ENCODE assay signal across 17 cellular contexts in the genomic region with DNA sequence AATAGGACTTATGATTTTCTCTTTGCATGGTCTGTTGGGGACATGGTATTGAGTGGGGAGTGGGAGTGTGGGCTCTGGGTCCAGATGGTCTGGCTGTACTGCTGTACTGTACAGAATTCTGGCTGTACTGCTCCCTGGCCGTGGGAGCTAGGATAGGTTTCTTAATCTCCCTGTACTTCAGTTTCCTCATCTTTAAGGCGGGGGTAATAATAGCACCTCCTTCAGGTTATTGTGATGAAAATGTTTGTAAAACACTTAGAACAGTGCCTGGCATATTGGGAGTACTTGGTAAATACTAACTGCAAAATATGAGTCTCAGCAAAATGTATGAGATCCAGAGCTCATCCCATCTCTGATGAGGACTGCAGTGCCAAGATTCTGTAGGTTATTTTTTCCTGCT.
DNase-seq lines count a peak whose midpoint lies in the region; ATAC-seq and TF ChIP-seq lines count a peak whose summit lies in the region.
"Had no signal": no experiment of that assay in that cellular context is flagged by ENCODE, and none has a peak within 500 bp of the region (broad histone marks: within the 10 kb centered on the region; RNA-seq: fewer than 3 reads in every experiment).

No MANE protein-coding gene starts in this region.

- H2BK5ac ChIP-seq in IMR-90 (ENCODE audit: low read depth, low read length, poor library complexity, severe bottlenecking), result no peak overlapping the region

- H3K27ac ChIP-seq in AG04450 (ENCODE audit: low read depth, low read length), result no peak overlapping the region
- H3K27ac ChIP-seq in IMR-90 (ENCODE audit: insufficient read depth, low read length), result no peak overlapping the region

- no peaks in the 10 kb centered on the region for H4K20me1 ChIP-seq in IMR-90 (ENCODE audit: insufficient read depth, low read length)

- H3K18ac ChIP-seq in IMR-90 (ENCODE audit: low read depth, low read length), result peak overlapping the region; percentile 37; the same call in 1 of the 2 replicates

- H3K9me3 ChIP-seq in AG04450 (ENCODE audit: control insufficient read depth, insufficient read depth, low read length) (no peaks in the 10 kb centered on the region), IMR-90 (ENCODE audit: control insufficient read depth, insufficient read depth, low read length) (no peaks in the 10 kb centered on the region)

- TF ChIP-seq RAD21 in IMR-90 (IDR thresholded peaks at IDR 0.05; ENCODE audit: low read length), result no peak

- H3K27me3 ChIP-seq in AG04450 (ENCODE audit: control insufficient read depth, insufficient read depth, low read length) (no peaks in the 10 kb centered on the region), IMR-90 (ENCODE audit: control insufficient read depth, insufficient read depth, low read length) (no peaks in the 10 kb centered on the region)

- peak overlapping the region; percentile 31 for H2AK5ac ChIP-seq in IMR-90 (ENCODE audit: low read depth, low read length)

- no peak overlapping the region for H3K4me2 ChIP-seq in IMR-90 (ENCODE audit: low read depth, low read length)

- no peak overlapping the region for H3K9ac ChIP-seq in IMR-90 (ENCODE audit: low read depth, low read length)

- no peak for DNase-seq in AG04450 (ENCODE audit: low read depth, low spot score)
- no peak for DNase-seq in IMR-90
- peak; percentile 17 for DNase-seq in OCI-M1 (lab: John Stamatoyannopoulos, UW)
- no peak for DNase-seq in choroid plexus epithelial cell (ENCODE audit: low read depth)
- no peak for DNase-seq in nucleus accumbens (lab: John Stamatoyannopoulos, UW)
- DNase-seq in activated CD8-positive, alpha-beta memory T cell treated with anti-CD3 and anti-CD28 coated beads for 24 hours, result no peak
- DNase-seq: GDM1, H7, Karpas-422, NCI-H1092 treated with DMSO at 0.1 percent for 48 hours, NCI-H1436 treated with DMSO at 0.1 percent for 48 hours, NCI-H2029, NCI-H226, NCI-H510A treated with DMSO at 0.1 percent for 48 hours, NCI-H748 treated with DMSO at 0.1 percent for 48 hours had no signal

- no peaks in the 10 kb centered on the region for H3K79me1 ChIP-seq in IMR-90 (ENCODE audit: low read depth in 1 of 2, low read length in 2 of 2)

- no peak for ATAC-seq in IMR-90 (ENCODE audit: low read depth)
- no peak for ATAC-seq in GM18505 (IDR thresholded peaks at IDR 0.05; ENCODE audit: unreplicated experiment)
- ATAC-seq: Right ventricle myocardium inferior had no signal

- TF ChIP-seq CTCF in AG04450 (IDR thresholded peaks at IDR 0.05; ENCODE audit: low read depth, low read length) (0 out of 2 replicates have a peak, but pooled peaks have one; percentile 10), IMR-90 (conservative IDR thresholded peaks at IDR 0.05; ENCODE audit: low read depth, low read length) (no peak), choroid plexus epithelial cell (conservative IDR thresholded peaks at IDR 0.05; ENCODE audit: low read depth, low read length) (peak; percentile 8)

- no peak overlapping the region for H3K56ac ChIP-seq in IMR-90 (ENCODE audit: extremely low read depth, insufficient read depth, low read length)

- dilution Hi-C loops in IMR-90 (cut with HindIII; ENCODE audit: low sequenced_read_pairs, unreplicated experiment), result no loop called here

- TF ChIP-seq POLR2A in IMR-90 (IDR thresholded peaks at IDR 0.05; ENCODE audit: low read depth, low read length) (no peak), GM18505 (IDR thresholded peaks at IDR 0.05; ENCODE audit: borderline replicate concordance, extremely low read depth, insufficient read depth, insufficient read length) (no peak)

- peaks cover 14% of the 10 kb centered on the region for H3K4me1 ChIP-seq in IMR-90 (ENCODE audit: control insufficient read depth, insufficient read depth, low read length)

- WGBS in IMR-90 (ENCODE audit: extremely low coverage in 2 of 2, insufficient read length in 1 of 2), 2 experiments, result no CpG with 5 or more reads among the region's 2 CpGs

- H2BK120ac ChIP-seq in IMR-90 (ENCODE audit: low read depth, low read length), result peak overlapping the region; percentile 71

- POLR2A ChIA-PET in AG04450 (lab: Yijun Ruan, JAX), result no interaction called here
- POLR2A ChIA-PET in IMR-90 (lab: Charles Lee; ENCODE audit: unreplicated experiment), result no interaction called here

- no TSS peak for BruUV-seq in IMR-90 (replicated peaks; lab: Mats Ljungman, UMichigan)

- CTCF ChIA-PET in AG04450 (lab: Charles Lee) (no interaction called here), IMR-90 (lab: Yijun Ruan, JAX) (interaction anchor here (0.6 kb wide), 1 partner anchor 58 kb away, joined by 3 read pairs; no protein-coding TSS in a partner anchor)

- peak overlapping the region; percentile 76 for H3K14ac ChIP-seq in IMR-90 (replicated peaks; ENCODE audit: low read depth, low read length)

- no peaks in the 10 kb centered on the region for H3K36me3 ChIP-seq in IMR-90 (ENCODE audit: control insufficient read depth, insufficient read depth, low read length)

- H2BK20ac ChIP-seq in IMR-90 (ENCODE audit: low read depth, low read length), result peak overlapping the region; percentile 31

- intact Hi-C loops in IMR-90 (cut with micrococcal nuclease), result no loop called here

- peak overlapping the region in 1 of 2 experiments; percentile 39; a peak in 1 of 4 replicates for H4K8ac ChIP-seq in IMR-90 (ENCODE audit: low read depth in 2 of 2, low read length in 2 of 2)

- peaks cover 9% of the 10 kb centered on the region for H3K9me1 ChIP-seq in IMR-90 (ENCODE audit: insufficient read depth, low read length)

- no peak overlapping the region for H3K4me3 ChIP-seq in AG04450 (ENCODE audit: low read depth, low read length)
- H3K4me3 ChIP-seq in IMR-90 (ENCODE audit: insufficient read depth, low read depth, low read length), result no peak overlapping the region
- no peak overlapping the region for H3K4me3 ChIP-seq in choroid plexus epithelial cell (ENCODE audit: low read depth, low read length)

- H4K5ac ChIP-seq in IMR-90 (ENCODE audit: low read depth, low read length), result no peak overlapping the region; the same call in 1 of the 2 replicates

- peak overlapping the region; percentile 76 for H3K4ac ChIP-seq in IMR-90 (ENCODE audit: low read depth, low read length)

- H2AK9ac ChIP-seq in IMR-90 (replicated peaks; ENCODE audit: low read depth, low read length, poor library complexity), result no peak overlapping the region

- in situ Hi-C loops in IMR-90 (cut with MboI; ENCODE audit: low sequenced_read_pairs), result no loop called here

- H3K23ac ChIP-seq in IMR-90 (ENCODE audit: low read depth, low read length), result peak overlapping the region; percentile 11; the same call in 1 of the 2 replicates

- peak overlapping the region; percentile 38; the same call in 1 of the 2 replicates for H4K91ac ChIP-seq in IMR-90 (ENCODE audit: insufficient read depth, low read depth, low read length)

- peak overlapping the region; percentile 73; the same call in 2 of the 3 replicates for H2BK15ac ChIP-seq in IMR-90 (ENCODE audit: low read depth, low read length)

- no peak overlapping the region for H2AFZ ChIP-seq in IMR-90 (replicated peaks; ENCODE audit: low read length, poor library complexity)

TF ChIP-seq in IMR-90, 13 proteins besides CTCF, POLR2A, EP300 and RAD21:
- no peak for TF ChIP-seq RCOR1 (IDR thresholded peaks at IDR 0.05; ENCODE audit: insufficient replicate concordance, low read length)
- TF ChIP-seq BHLHE40 (IDR thresholded peaks at IDR 0.05; ENCODE audit: low read depth, low read length), result no peak
- TF ChIP-seq, protein P1, sequence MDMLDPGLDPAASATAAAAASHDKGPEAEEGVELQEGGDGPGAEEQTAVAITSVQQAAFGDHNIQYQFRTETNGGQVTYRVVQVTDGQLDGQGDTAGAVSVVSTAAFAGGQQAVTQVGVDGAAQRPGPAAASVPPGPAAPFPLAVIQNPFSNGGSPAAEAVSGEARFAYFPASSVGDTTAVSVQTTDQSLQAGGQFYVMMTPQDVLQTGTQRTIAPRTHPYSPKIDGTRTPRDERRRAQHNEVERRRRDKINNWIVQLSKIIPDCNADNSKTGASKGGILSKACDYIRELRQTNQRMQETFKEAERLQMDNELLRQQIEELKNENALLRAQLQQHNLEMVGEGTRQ (IDR thresholded peaks at IDR 0.05; ENCODE audit: low read depth, low read length), result no peak
- TF ChIP-seq RFX5 (IDR thresholded peaks at IDR 0.05; ENCODE audit: low read depth, low read length), result no peak
- TF ChIP-seq SMC3 (IDR thresholded peaks at IDR 0.05; ENCODE audit: low read depth, low read length), result no peak
- no peak for TF ChIP-seq MAZ (IDR thresholded peaks at IDR 0.05; ENCODE audit: borderline replicate concordance, low read depth, low read length)
- no peak for TF ChIP-seq NFE2L2 (IDR thresholded peaks at IDR 0.05; ENCODE audit: low read depth, low read length)
- no peak for TF ChIP-seq MXI1 (IDR thresholded peaks at IDR 0.05; ENCODE audit: borderline replicate concordance, low read depth, low read length)
- TF ChIP-seq MAFK (IDR thresholded peaks at IDR 0.05; ENCODE audit: low read depth, low read length), result no peak
- TF ChIP-seq FOS (IDR thresholded peaks at IDR 0.05; ENCODE audit: low read depth, low read length), result no peak
- TF ChIP-seq, protein P2, sequence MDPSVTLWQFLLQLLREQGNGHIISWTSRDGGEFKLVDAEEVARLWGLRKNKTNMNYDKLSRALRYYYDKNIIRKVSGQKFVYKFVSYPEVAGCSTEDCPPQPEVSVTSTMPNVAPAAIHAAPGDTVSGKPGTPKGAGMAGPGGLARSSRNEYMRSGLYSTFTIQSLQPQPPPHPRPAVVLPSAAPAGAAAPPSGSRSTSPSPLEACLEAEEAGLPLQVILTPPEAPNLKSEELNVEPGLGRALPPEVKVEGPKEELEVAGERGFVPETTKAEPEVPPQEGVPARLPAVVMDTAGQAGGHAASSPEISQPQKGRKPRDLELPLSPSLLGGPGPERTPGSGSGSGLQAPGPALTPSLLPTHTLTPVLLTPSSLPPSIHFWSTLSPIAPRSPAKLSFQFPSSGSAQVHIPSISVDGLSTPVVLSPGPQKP (IDR thresholded peaks at IDR 0.05; ENCODE audit: borderline replicate concordance, low read depth, low read length), result no peak
- TF ChIP-seq CHD1 (IDR thresholded peaks at IDR 0.05; ENCODE audit: low read depth, low read length), result no peak
- TF ChIP-seq CEBPB (IDR thresholded peaks at IDR 0.05; ENCODE audit: low read depth, low read length), result no peak
